Comparison of ENCODE assay signal across 1 cellular context in the genomic region with DNA sequence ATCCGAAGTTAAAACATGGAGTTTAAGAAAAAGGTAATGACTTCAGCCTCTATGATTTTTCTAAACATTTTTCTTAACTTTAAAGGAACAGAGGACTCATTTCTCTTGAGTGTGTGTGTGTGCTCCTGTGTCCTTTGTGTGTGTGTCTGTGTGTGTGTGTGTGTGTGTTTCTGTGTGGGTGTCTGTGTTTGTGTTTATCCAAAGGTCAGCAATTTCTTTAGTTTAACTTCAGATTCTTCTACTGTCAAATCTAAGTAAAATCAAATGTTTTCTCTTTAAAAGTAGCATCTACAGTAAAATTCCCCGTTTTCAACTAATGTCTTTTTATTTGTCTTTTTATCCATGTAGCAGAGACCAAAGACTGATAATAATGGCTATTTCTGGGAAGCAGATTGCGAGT.
TF ChIP-seq lines count a peak whose summit lies in the region.

No MANE protein-coding gene starts in this region.

TF ChIP-seq in GM23338, 12 proteins besides CTCF, POLR2A, EP300 and RAD21 (continued from another document):
- TF ChIP-seq, protein P1, sequence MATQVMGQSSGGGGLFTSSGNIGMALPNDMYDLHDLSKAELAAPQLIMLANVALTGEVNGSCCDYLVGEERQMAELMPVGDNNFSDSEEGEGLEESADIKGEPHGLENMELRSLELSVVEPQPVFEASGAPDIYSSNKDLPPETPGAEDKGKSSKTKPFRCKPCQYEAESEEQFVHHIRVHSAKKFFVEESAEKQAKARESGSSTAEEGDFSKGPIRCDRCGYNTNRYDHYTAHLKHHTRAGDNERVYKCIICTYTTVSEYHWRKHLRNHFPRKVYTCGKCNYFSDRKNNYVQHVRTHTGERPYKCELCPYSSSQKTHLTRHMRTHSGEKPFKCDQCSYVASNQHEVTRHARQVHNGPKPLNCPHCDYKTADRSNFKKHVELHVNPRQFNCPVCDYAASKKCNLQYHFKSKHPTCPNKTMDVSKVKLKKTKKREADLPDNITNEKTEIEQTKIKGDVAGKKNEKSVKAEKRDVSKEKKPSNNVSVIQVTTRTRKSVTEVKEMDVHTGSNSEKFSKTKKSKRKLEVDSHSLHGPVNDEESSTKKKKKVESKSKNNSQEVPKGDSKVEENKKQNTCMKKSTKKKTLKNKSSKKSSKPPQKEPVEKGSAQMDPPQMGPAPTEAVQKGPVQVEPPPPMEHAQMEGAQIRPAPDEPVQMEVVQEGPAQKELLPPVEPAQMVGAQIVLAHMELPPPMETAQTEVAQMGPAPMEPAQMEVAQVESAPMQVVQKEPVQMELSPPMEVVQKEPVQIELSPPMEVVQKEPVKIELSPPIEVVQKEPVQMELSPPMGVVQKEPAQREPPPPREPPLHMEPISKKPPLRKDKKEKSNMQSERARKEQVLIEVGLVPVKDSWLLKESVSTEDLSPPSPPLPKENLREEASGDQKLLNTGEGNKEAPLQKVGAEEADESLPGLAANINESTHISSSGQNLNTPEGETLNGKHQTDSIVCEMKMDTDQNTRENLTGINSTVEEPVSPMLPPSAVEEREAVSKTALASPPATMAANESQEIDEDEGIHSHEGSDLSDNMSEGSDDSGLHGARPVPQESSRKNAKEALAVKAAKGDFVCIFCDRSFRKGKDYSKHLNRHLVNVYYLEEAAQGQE (IDR thresholded peaks at IDR 0.05; ENCODE audit: unreplicated experiment) = no peak
- no peak for TF ChIP-seq ZNF114 (CRISPR knock-in tag; IDR thresholded peaks at IDR 0.05)
